In genomic region chr6:2798586-2799134, GRCh38 we compare ENCODE assay signal across 18 cellular contexts.
"Had no signal": no experiment of that assay in that cellular context is flagged by ENCODE, and none has a peak within 500 bp of the region (broad histone marks: within the 10 kb centered on the region; RNA-seq: fewer than 3 reads in every experiment).

No MANE protein-coding gene starts in this region.

- H3K9me3 Mint-ChIP-seq: activated naive CD4-positive, alpha-beta T cell treated with anti-CD3 and anti-CD28 coated beads for 36 hours; activated T-helper 17 cell treated with anti-CD3 and anti-CD28 coated beads, Interleukin-2, amount 50 U/mL, for 72 hours had no signal

- H3K27ac Mint-ChIP-seq: activated naive CD4-positive, alpha-beta T cell treated with anti-CD3 and anti-CD28 coated beads for 36 hours had no signal

- ATAC-seq: activated CD4-positive, CD25-positive, alpha-beta regulatory T cell treated with anti-CD3 and anti-CD28 coated beads, Interleukin-2, amount 50 U/mL, for 24 hours; gastroesophageal sphincter; heart right ventricle; left cardiac atrium; lower lobe of right lung; right cardiac atrium had no signal

- H3K4me3 Mint-ChIP-seq: activated naive CD4-positive, alpha-beta T cell treated with anti-CD3 and anti-CD28 coated beads for 36 hours; activated T-helper 17 cell treated with anti-CD3 and anti-CD28 coated beads, Interleukin-2, amount 50 U/mL, for 72 hours had no signal

- H3K27me3 Mint-ChIP-seq: activated T-helper 17 cell treated with anti-CD3 and anti-CD28 coated beads, Interleukin-2, amount 50 U/mL, for 72 hours had no signal

- DNase-seq: activated CD4-positive, alpha-beta T cell treated with anti-CD3 and anti-CD28 coated beads, Interleukin-2, amount 50 U/mL, for 4 hours; activated naive CD4-positive, alpha-beta T cell treated with anti-CD3 and anti-CD28 coated beads for 36 hours; adrenal gland; dorsolateral prefrontal cortex; erythroblast; heart right ventricle; left cardiac atrium; lower lobe of right lung; midbrain; right cardiac atrium; small intestine; stimulated activated CD4-positive, alpha-beta T cell treated with anti-CD3 and anti-CD28 coated beads, Interleukin-4, amount 100 ng/mL, for 24 hours; stimulated activated naive CD4-positive, alpha-beta T cell treated with Interleukin-2 at 50 U/mL for 16 hours; substantia nigra; uterus had no signal
